1 cellular context compared by ENCODE assay signal in genomic region chr15:40438712-40439111, GRCh38.
TF ChIP-seq lines count a peak whose summit lies in the region.

No MANE protein-coding gene starts in this region.

TF ChIP-seq in HepG2, 621 proteins besides CTCF, POLR2A, EP300 and RAD21:
- TF ChIP-seq ZNF101 (CRISPR knock-in tag; IDR thresholded peaks at IDR 0.05; ENCODE audit: borderline replicate concordance, low read depth) = no peak
- TF ChIP-seq ZMAT5 (CRISPR knock-in tag; IDR thresholded peaks at IDR 0.05; ENCODE audit: borderline replicate concordance, low read depth) = no peak
- TF ChIP-seq TERF1 (CRISPR knock-in tag; IDR thresholded peaks at IDR 0.05) = no peak
- TF ChIP-seq ZSCAN22 (CRISPR knock-in tag; IDR thresholded peaks at IDR 0.05) = no peak
- TF ChIP-seq THRA (CRISPR knock-in tag; IDR thresholded peaks at IDR 0.05; ENCODE audit: borderline replicate concordance) = no peak
- TF ChIP-seq ARNTL (CRISPR knock-in tag; IDR thresholded peaks at IDR 0.05) = no peak
- no peak for TF ChIP-seq ASH2L (IDR thresholded peaks at IDR 0.05; ENCODE audit: insufficient read length, low read depth, low read length)
- TF ChIP-seq ZNF331 (CRISPR knock-in tag; IDR thresholded peaks at IDR 0.05) = no peak
- no peak for TF ChIP-seq PHF21A (CRISPR knock-in tag; IDR thresholded peaks at IDR 0.05)
- no peak for TF ChIP-seq YY1 (IDR thresholded peaks at IDR 0.05; ENCODE audit: insufficient read depth, insufficient replicate concordance, low read depth, low read length)
- no peak for TF ChIP-seq DMAP1 (CRISPR knock-in tag; IDR thresholded peaks at IDR 0.05)
- TF ChIP-seq SNAPC5 (CRISPR knock-in tag; IDR thresholded peaks at IDR 0.05; ENCODE audit: borderline replicate concordance) = no peak
- TF ChIP-seq PLRG1 (conservative IDR thresholded peaks at IDR 0.05) = no peak
